Comparison of ENCODE assay signal across 19 cellular contexts in genomic region chr6:50842446-50842845, GRCh38. TPM values are rescaled to one million over a fixed set of nuclear protein-coding genes. Genes with fewer than 3 reads are reported as not detected.
DNase-seq lines count a peak whose midpoint lies in the region; ATAC-seq and TF ChIP-seq lines count a peak whose summit lies in the region.
"Had no signal": no experiment of that assay in that cellular context is flagged by ENCODE, and none has a peak within 500 bp of the region (broad histone marks: within the 10 kb centered on the region; RNA-seq: fewer than 3 reads in every experiment).

No MANE protein-coding gene starts in this region.

- H3K4me3 Mint-ChIP-seq in H9 (peak overlapping the region; percentile 36 to 76), WTC11 (peak overlapping the region; percentile 77), endothelial cell (ENCODE audit: unreplicated experiment) (no peak overlapping the region)
- H3K4me3 Mint-ChIP-seq: CD4-positive, alpha-beta T cell had no signal

- DNase-seq in H9 (peak; percentile 59), WTC11 (ENCODE audit: low spot score) (peak; percentile 38), renal cortical epithelial cell (ENCODE audit: low read depth) (peak; percentile 52), endothelial cell (ENCODE audit: low spot score) (no peak), HCEC 1CT (no peak), CD1c-positive myeloid dendritic cell (ENCODE audit: extremely low spot score) (no peak)
- DNase-seq: ACHN; Calu3; CD4-positive, alpha-beta T cell; GM23248; NCI-H1417; NCI-H1930; NCI-H2171; NCI-H510A had no signal

- no peak overlapping the region for H3K9ac ChIP-seq in H9 (ENCODE audit: extremely low read depth, insufficient read length, low read length)
- H3K9ac ChIP-seq: GM23248 had no signal

- no peaks in the 10 kb centered on the region for H4K20me1 ChIP-seq in H9 (ENCODE audit: control insufficient read depth, insufficient read depth, insufficient read length)

- CTCF ChIA-PET in WTC11 (lab: Charles Lee) = interaction anchor here (1.0 to 1.3 kb wide), 4 partner anchors 9 to 1118 kb away, joined by 3 to 4 read pairs (median 4); no protein-coding TSS in a partner anchor

- no peak overlapping the region for H4K8ac ChIP-seq in H9 (replicated peaks; ENCODE audit: insufficient read length, low read depth, low read length)

- no peak overlapping the region for H2BK20ac ChIP-seq in H9 (ENCODE audit: low read depth, low read length, poor library complexity, severe bottlenecking)

- H4K91ac ChIP-seq in H9 (ENCODE audit: insufficient read length, low read depth, low read length) = no peak overlapping the region

- H3K4me2 ChIP-seq in H9 (ENCODE audit: insufficient read depth, insufficient read length, low read length) = peak overlapping the region; percentile 75

- no peak overlapping the region for H2AFZ ChIP-seq in H9 (ENCODE audit: low read length)
- H2AFZ ChIP-seq: GM23248 had no signal

- H3K27me3 ChIP-seq in H9 (ENCODE audit: insufficient read depth, low read length) = peaks cover 86% of the 10 kb centered on the region

- ATAC-seq in WTC11 (peak; percentile 6), HG02610 (IDR thresholded peaks at IDR 0.05; ENCODE audit: unreplicated experiment) (no peak)

- peaks cover 41 to 57% of the 10 kb centered on the region in 2 experiments for H3K4me1 Mint-ChIP-seq in H9
- H3K4me1 Mint-ChIP-seq in WTC11 = peaks cover 70% of the 10 kb centered on the region
- H3K4me1 Mint-ChIP-seq in endothelial cell (ENCODE audit: unreplicated experiment) = peaks cover 41% of the 10 kb centered on the region

- H3K27ac Mint-ChIP-seq in H9 = no peak overlapping the region
- H3K27ac Mint-ChIP-seq in WTC11 = no peak overlapping the region
- no peak overlapping the region for H3K27ac Mint-ChIP-seq in endothelial cell (ENCODE audit: unreplicated experiment)
- H3K27ac Mint-ChIP-seq: CD4-positive, alpha-beta T cell; IgD-negative memory B cell had no signal

- H3K9me3 ChIP-seq in H9 (ENCODE audit: control insufficient read depth, low read depth, low read length) = no peaks in the 10 kb centered on the region
- H3K9me3 ChIP-seq in iPS-18c (ENCODE audit: control insufficient read depth, insufficient read depth, low read length) = no peaks in the 10 kb centered on the region

- H3K56ac ChIP-seq in H9 (ENCODE audit: insufficient read length, low read depth, low read length) = no peak overlapping the region

- H2BK15ac ChIP-seq in H9 (ENCODE audit: low read depth, low read length) = no peak overlapping the region

- H3K79me1 ChIP-seq in H9 (ENCODE audit: insufficient read depth, low read depth, low read length, poor library complexity, severe bottlenecking) = no peaks in the 10 kb centered on the region

- WGBS in H9 (ENCODE audit: extremely low coverage, insufficient read length, low lambda C conversion rate) = no CpG with 5 or more reads among the region's 7 CpGs

- H3K23me2 ChIP-seq in H9 (ENCODE audit: insufficient read length, low read depth, low read length, poor library complexity, severe bottlenecking) = peaks cover 6% of the 10 kb centered on the region

- H4K5ac ChIP-seq in H9 (ENCODE audit: insufficient read length, low read depth, low read length) = no peak overlapping the region

- TF ChIP-seq CTCF in H9 (conservative IDR thresholded peaks at IDR 0.05) (no peak), WTC11 (IDR thresholded peaks at IDR 0.05) (no peak), endothelial cell (IDR thresholded peaks at IDR 0.05; ENCODE audit: unreplicated experiment) (no peak)

- H3K4ac ChIP-seq in H9 (ENCODE audit: low read depth, low read length) = no peak overlapping the region

- no peak overlapping the region for H3T11ph ChIP-seq in H9 (ENCODE audit: low read length)

- H3K4me3 ChIP-seq in iPS-18c (ENCODE audit: insufficient read depth, low read depth, low read length) = peak overlapping the region; percentile 2; the same call in 1 of the 2 replicates
- H3K4me3 ChIP-seq: GM23248 had no signal

- no peak overlapping the region for H3K18ac ChIP-seq in H9 (ENCODE audit: insufficient read length, low read depth, low read length)

- H3K36me3 Mint-ChIP-seq in H9 (ENCODE audit: insufficient read depth in 1 of 3, low read depth in 3 of 3) = no peaks in the 10 kb centered on the region; a peak in 1 of 7 replicates
- H3K36me3 Mint-ChIP-seq in WTC11 = no peaks in the 10 kb centered on the region
- H3K36me3 Mint-ChIP-seq in endothelial cell (ENCODE audit: low read depth, unreplicated experiment) = no peaks in the 10 kb centered on the region

- H3K9me3 Mint-ChIP-seq in H9 = no peaks in the 10 kb centered on the region; a peak in 2 of 5 replicates
- no peaks in the 10 kb centered on the region for H3K9me3 Mint-ChIP-seq in WTC11
- H3K9me3 Mint-ChIP-seq in endothelial cell (ENCODE audit: unreplicated experiment) = no peaks in the 10 kb centered on the region
- H3K9me3 Mint-ChIP-seq: CD4-positive, alpha-beta T cell had no signal

- POLR2A ChIA-PET in WTC11 (lab: Charles Lee) = interaction anchor here (2.3 kb wide), 1 partner anchor 12 kb away, joined by 6 read pairs; no protein-coding TSS in a partner anchor

- H3K27me3 Mint-ChIP-seq in H9 (ENCODE audit: low read depth) (peaks cover 100% of the 10 kb centered on the region), WTC11 (ENCODE audit: low read depth) (peaks cover 100% of the 10 kb centered on the region), endothelial cell (ENCODE audit: unreplicated experiment) (peaks cover 46% of the 10 kb centered on the region)

- no peak overlapping the region for H2BK5ac ChIP-seq in H9 (ENCODE audit: insufficient read length, low read length)

- H3K23ac ChIP-seq in H9 (ENCODE audit: insufficient read length, low read depth, low read length) = no peak overlapping the region

- no peaks in the 10 kb centered on the region; the same call in 1 of the 2 replicates for H3K4me1 ChIP-seq in H9 (ENCODE audit: insufficient read depth, low read length)

- no peak overlapping the region for H2BK12ac ChIP-seq in H9 (ENCODE audit: insufficient read length, low read depth, low read length)

- H3K14ac ChIP-seq in H9 (ENCODE audit: insufficient read depth, low read length) = no peak overlapping the region

- H2BK120ac ChIP-seq in H9 (ENCODE audit: low read depth, low read length, poor library complexity, severe bottlenecking) = no peak overlapping the region

- H2AK5ac ChIP-seq in H9 (ENCODE audit: insufficient read length, low read length) = no peak overlapping the region

- no peak overlapping the region for H3K27ac ChIP-seq in H9 (ENCODE audit: insufficient read length, low read depth, low read length)
- H3K27ac ChIP-seq: GM23248 had no signal

- no peaks in the 10 kb centered on the region for H3K79me2 ChIP-seq in H9 (ENCODE audit: insufficient read depth, low read length)

TF ChIP-seq in WTC11, 78 proteins besides CTCF, POLR2A, EP300 and RAD21 (continues in another document):
- TF ChIP-seq USF1 (CRISPR knock-in tag; IDR thresholded peaks at IDR 0.05) = no peak
- no peak for TF ChIP-seq ZNF671 (CRISPR knock-in tag; IDR thresholded peaks at IDR 0.05)
- TF ChIP-seq GTF2I (CRISPR knock-in tag; conservative IDR thresholded peaks at IDR 0.05) = no peak
- TF ChIP-seq ZNF219 (CRISPR knock-in tag; IDR thresholded peaks at IDR 0.05; ENCODE audit: borderline replicate concordance) = no peak
- TF ChIP-seq ZNF512 (CRISPR knock-in tag; IDR thresholded peaks at IDR 0.05; ENCODE audit: borderline replicate concordance) = no peak
- TF ChIP-seq MYBL2 (CRISPR knock-in tag; IDR thresholded peaks at IDR 0.05) = no peak
- no peak for TF ChIP-seq IRF2 (CRISPR knock-in tag; IDR thresholded peaks at IDR 0.05; ENCODE audit: borderline replicate concordance, low read depth)
- no peak for TF ChIP-seq NFYB (CRISPR knock-in tag; conservative IDR thresholded peaks at IDR 0.05; ENCODE audit: low read depth)
- no peak for TF ChIP-seq ZNF425 (CRISPR knock-in tag; conservative IDR thresholded peaks at IDR 0.05)
- TF ChIP-seq ZBTB21 (CRISPR knock-in tag; IDR thresholded peaks at IDR 0.05; ENCODE audit: borderline replicate concordance) = no peak
- no peak for TF ChIP-seq TP53 (CRISPR knock-in tag; IDR thresholded peaks at IDR 0.05)

RNA-seq across cellular contexts. Expression of gene TFAP2B, which starts 23.8 kb away (rescaled TPM):
- total RNA-seq in H9 (2021) (not detected in 2 replicates), WTC11 (2021) (not detected in 3 replicates), renal cortical epithelial cell (0.35 and 8.8 TPM in 2 replicates), endothelial cell (ENCODE audit: unreplicated experiment) (not detected)
- total RNA-seq: Calu3; CD4-positive, alpha-beta T cell; GM23248; LHCN-M2; RPMI7951 had no signal

Comparison
In these comparisons a context has a peak if more than half of its experiments do, and no peak if none do; other contexts are left out.
1. DNase-seq: peak in H9 (single experiment), WTC11 (single experiment) and renal cortical epithelial cell (single experiment); none in endothelial cell (single experiment), HCEC 1CT (single experiment) and CD1c-positive myeloid dendritic cell (single experiment).